Comparison of ENCODE assay signal across 17 cellular contexts in the genomic region with DNA sequence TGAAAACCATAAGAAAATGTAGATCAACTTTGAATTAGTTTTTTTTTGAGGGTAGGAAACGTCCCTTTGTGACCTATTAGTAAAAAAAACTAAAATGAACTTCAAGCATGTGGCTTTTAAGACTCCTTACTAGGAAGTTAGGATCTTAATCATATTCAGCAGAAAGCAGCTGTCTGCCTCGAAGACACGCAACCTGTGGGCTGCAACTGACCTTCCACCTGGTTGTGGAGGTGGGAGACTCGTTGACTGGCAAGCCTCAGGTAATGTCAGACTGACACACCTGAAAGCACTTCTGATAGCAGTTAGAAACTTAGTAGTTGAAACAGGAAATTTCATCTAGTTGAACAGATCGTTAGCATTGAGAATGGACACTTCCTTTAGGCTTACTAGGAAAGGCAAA. TPM values are rescaled to one million over a fixed set of nuclear protein-coding genes. Genes with fewer than 3 reads are reported as not detected.
DNase-seq lines count a peak whose midpoint lies in the region; ATAC-seq and TF ChIP-seq lines count a peak whose summit lies in the region.
"Had no signal": no experiment of that assay in that cellular context is flagged by ENCODE, and none has a peak within 500 bp of the region (broad histone marks: within the 10 kb centered on the region; RNA-seq: fewer than 3 reads in every experiment).

No MANE protein-coding gene starts in this region.

- H3K9me3 ChIP-seq in CD8-positive, alpha-beta T cell (ENCODE audit: low read length), result no peaks in the 10 kb centered on the region
- no peaks in the 10 kb centered on the region for H3K9me3 ChIP-seq in smooth muscle cell (replicated peaks; ENCODE audit: low read depth)
- H3K9me3 ChIP-seq: BE2C, transverse colon had no signal

- H3K4me2 ChIP-seq in smooth muscle cell, result no peak overlapping the region

- DNase-seq in CD8-positive, alpha-beta T cell, result no peak
- DNase-seq in HL-60 (ENCODE audit: low read depth in 1 of 2, low spot score in 1 of 2) (no peak), smooth muscle cell (lab: John Stamatoyannopoulos, UW; ENCODE audit: unreplicated experiment) (no peak), SK-N-DZ (ENCODE audit: low spot score) (no peak), NCI-H146 (lab: John Stamatoyannopoulos, UW) (no peak)
- DNase-seq in activated CD8-positive, alpha-beta T cell treated with anti-CD3 and anti-CD28 coated beads for 36 hours, result no peak
- DNase-seq in naive thymus-derived CD8-positive, alpha-beta T cell, result no peak
- DNase-seq: activated T-cell treated with anti-CD3 and anti-CD28 coated beads for 4 hours; BE2C; central memory CD4-positive, alpha-beta T cell; DMS53; effector memory CD4-positive, alpha-beta T cell; NCI-H1436 treated with DMSO at 0.1 percent for 48 hours; T-helper 9 cell; transverse colon had no signal

- H3K79me2 ChIP-seq in smooth muscle cell (ENCODE audit: low read depth), result no peaks in the 10 kb centered on the region

- POLR2A ChIA-PET in CD8-positive, alpha-beta T cell (lab: Charles Lee), result interaction anchor here (0.6 to 1.7 kb wide), 4 partner anchors 9 to 119 kb away, joined by 3 to 5 read pairs (median 4); partner anchors contain the start of gene CCNI
- POLR2A ChIA-PET in activated CD8-positive, alpha-beta T cell treated with anti-CD3 and anti-CD28 coated beads for 36 hours (lab: Charles Lee), result interaction anchor here (1.2 to 1.7 kb wide), 3 partner anchors 9 to 121 kb away, joined by 3 read pairs; no protein-coding TSS in a partner anchor
- POLR2A ChIA-PET in naive thymus-derived CD8-positive, alpha-beta T cell (lab: Charles Lee), result interaction anchor here (1.1 to 2.2 kb wide), 2 partner anchors 9 to 37 kb away, joined by 3 to 12 read pairs; partner anchors contain the start of gene CCNG2

- TF ChIP-seq CTCF in CD8-positive, alpha-beta T cell (IDR thresholded peaks at IDR 0.05), result no peak
- TF ChIP-seq CTCF in HL-60 (IDR thresholded peaks at IDR 0.05; ENCODE audit: insufficient read depth, low read length) (no peak), smooth muscle cell (IDR thresholded peaks at IDR 0.05; ENCODE audit: borderline replicate concordance, insufficient read depth, poor library complexity, severe bottlenecking) (no peak)
- TF ChIP-seq CTCF in activated CD8-positive, alpha-beta T cell treated with anti-CD3 and anti-CD28 coated beads for 36 hours (IDR thresholded peaks at IDR 0.05), result no peak

- CTCF ChIA-PET in CD8-positive, alpha-beta T cell (lab: Charles Lee), result interaction anchor here (1.0 to 3.4 kb wide), 4 partner anchors 9 to 102 kb away, joined by 4 to 38 read pairs (median 10); no protein-coding TSS in a partner anchor
- CTCF ChIA-PET in activated CD8-positive, alpha-beta T cell treated with anti-CD3 and anti-CD28 coated beads for 36 hours (lab: Charles Lee), result interaction anchor here (1.1 to 3.6 kb wide), 9 partner anchors 9 to 149 kb away, joined by 3 to 43 read pairs (median 7); no protein-coding TSS in a partner anchor

- no peak overlapping the region for H2AFZ ChIP-seq in smooth muscle cell (ENCODE audit: low read depth)

- H3K36me3 Mint-ChIP-seq in CD8-positive, alpha-beta T cell, result no peaks in the 10 kb centered on the region
- no peaks in the 10 kb centered on the region for H3K36me3 Mint-ChIP-seq in activated CD8-positive, alpha-beta T cell treated with anti-CD3 and anti-CD28 coated beads for 36 hours (ENCODE audit: low read depth)
- H3K36me3 Mint-ChIP-seq in naive thymus-derived CD8-positive, alpha-beta T cell, result no peaks in the 10 kb centered on the region

- no peaks in the 10 kb centered on the region for H3K9me3 Mint-ChIP-seq in CD8-positive, alpha-beta T cell
- H3K9me3 Mint-ChIP-seq in activated CD8-positive, alpha-beta T cell treated with anti-CD3 and anti-CD28 coated beads for 36 hours, result no peaks in the 10 kb centered on the region
- no peaks in the 10 kb centered on the region for H3K9me3 Mint-ChIP-seq in naive thymus-derived CD8-positive, alpha-beta T cell

- H3K4me3 ChIP-seq in CD8-positive, alpha-beta T cell (ENCODE audit: low read depth, low read length), result no peak overlapping the region
- H3K4me3 ChIP-seq in HL-60 (replicated peaks; ENCODE audit: insufficient read depth, low read length) (peak overlapping the region; percentile 46; the same call in 1 of the 2 replicates), smooth muscle cell (no peak overlapping the region)

- WGBS in smooth muscle cell (ENCODE audit: low lambda C conversion rate), result 75% methylated on average over 5 of the region's 5 CpGs

- no peak overlapping the region for H3K27ac ChIP-seq in CD8-positive, alpha-beta T cell (ENCODE audit: low read depth, low read length)
- peak overlapping the region; percentile 71 for H3K27ac ChIP-seq in HL-60 (replicated peaks)
- H3K27ac ChIP-seq in smooth muscle cell (ENCODE audit: low read depth), result no peak overlapping the region

- H3K27me3 Mint-ChIP-seq in CD8-positive, alpha-beta T cell (ENCODE audit: low read depth), result peaks cover 4% of the 10 kb centered on the region
- H3K27me3 Mint-ChIP-seq in activated CD8-positive, alpha-beta T cell treated with anti-CD3 and anti-CD28 coated beads for 36 hours, result peaks cover 4% of the 10 kb centered on the region
- peaks cover 0 to 2% (median 0%) of the 10 kb centered on the region in 5 donors for H3K27me3 Mint-ChIP-seq in naive thymus-derived CD8-positive, alpha-beta T cell

- no peak overlapping the region for H3K9ac ChIP-seq in smooth muscle cell (ENCODE audit: low read depth)

- ATAC-seq in CD8-positive, alpha-beta T cell, result no peak
- ATAC-seq in activated CD8-positive, alpha-beta T cell treated with anti-CD3 and anti-CD28 coated beads for 36 hours, result no peak
- ATAC-seq in naive thymus-derived CD8-positive, alpha-beta T cell, result no peak
- ATAC-seq in GM19035 (IDR thresholded peaks at IDR 0.05; ENCODE audit: unreplicated experiment), result no peak

- H3K4me1 Mint-ChIP-seq in CD8-positive, alpha-beta T cell (ENCODE audit: low read depth), result peaks cover 17% of the 10 kb centered on the region
- H3K4me1 Mint-ChIP-seq in activated CD8-positive, alpha-beta T cell treated with anti-CD3 and anti-CD28 coated beads for 36 hours (ENCODE audit: low read depth), result peaks cover 20% of the 10 kb centered on the region
- peaks cover 12 to 41% (median 16%) of the 10 kb centered on the region in 4 donors for H3K4me1 Mint-ChIP-seq in naive thymus-derived CD8-positive, alpha-beta T cell
- H3K4me1 Mint-ChIP-seq: neural crest cell had no signal

- H4K20me1 ChIP-seq in smooth muscle cell (ENCODE audit: low read depth), result no peaks in the 10 kb centered on the region

- H3F3A ChIP-seq in smooth muscle cell (ENCODE audit: low read depth), result no peaks in the 10 kb centered on the region

- no peaks in the 10 kb centered on the region for H3K36me3 ChIP-seq in CD8-positive, alpha-beta T cell (ENCODE audit: insufficient read depth, low read length)
- no peaks in the 10 kb centered on the region for H3K36me3 ChIP-seq in smooth muscle cell (ENCODE audit: low read depth)
- H3K36me3 ChIP-seq: BE2C, transverse colon had no signal

- no peaks in the 10 kb centered on the region for H3K27me3 ChIP-seq in CD8-positive, alpha-beta T cell (ENCODE audit: insufficient read depth, low read length)
- H3K27me3 ChIP-seq in HL-60 (ENCODE audit: insufficient read depth, poor library complexity, severe bottlenecking) (no peaks in the 10 kb centered on the region), smooth muscle cell (ENCODE audit: low read depth) (no peaks in the 10 kb centered on the region)
- H3K27me3 ChIP-seq: transverse colon had no signal

- intact Hi-C loops in CD8-positive, alpha-beta T cell (cut with DNase I, micrococcal nuclease), result loop anchor here (5.0 to 10.0 kb wide), 3 partner anchors 120 to 250 kb away; partner anchors contain the start of genes SEPTIN11 (in 2 of the 2) and CCNI (in 1 of the 2)
- intact Hi-C loops in activated CD8-positive, alpha-beta T cell treated with anti-CD3 and anti-CD28 coated beads for 36 hours (cut with micrococcal nuclease), result no loop called here

- peak overlapping the region; percentile 91 for H3K4me3 Mint-ChIP-seq in CD8-positive, alpha-beta T cell
- H3K4me3 Mint-ChIP-seq in activated CD8-positive, alpha-beta T cell treated with anti-CD3 and anti-CD28 coated beads for 36 hours, result peak overlapping the region; percentile 72
- peak overlapping the region; percentile 84 to 95 (median 91) for H3K4me3 Mint-ChIP-seq in naive thymus-derived CD8-positive, alpha-beta T cell
- H3K4me3 Mint-ChIP-seq: neural crest cell had no signal

- H3K27ac Mint-ChIP-seq in CD8-positive, alpha-beta T cell, result no peak overlapping the region
- peak overlapping the region; percentile 82 for H3K27ac Mint-ChIP-seq in activated CD8-positive, alpha-beta T cell treated with anti-CD3 and anti-CD28 coated beads for 36 hours
- H3K27ac Mint-ChIP-seq in naive thymus-derived CD8-positive, alpha-beta T cell, result peak overlapping the region in 9 of 10 donors; percentile 82 to 96 (median 91)

- H3K4me1 ChIP-seq in CD8-positive, alpha-beta T cell (ENCODE audit: insufficient read depth, low read length), result peaks cover 13% of the 10 kb centered on the region
- peaks cover 8% of the 10 kb centered on the region for H3K4me1 ChIP-seq in smooth muscle cell (ENCODE audit: low read depth)
- H3K4me1 ChIP-seq: BE2C, transverse colon had no signal

RNA-seq across cellular contexts. Expression of gene CCNG2, which starts 37.4 kb away (rescaled TPM):
- total RNA-seq in CD8-positive, alpha-beta T cell, result 10 to 100 TPM; 30.9 to 32.0 TPM
- total RNA-seq in activated CD8-positive, alpha-beta T cell treated with anti-CD3 and anti-CD28 coated beads for 36 hours, result 10 to 100 TPM; 54.3 to 55.5 TPM
- total RNA-seq in naive thymus-derived CD8-positive, alpha-beta T cell, result 10 to 100 TPM; 36.3 to 38.1 TPM
- 10 to 100 TPM; 10.2 to 15.3 (median 13.7) TPM for polyA plus RNA-seq in naive thymus-derived CD8-positive, alpha-beta T cell
- 59.2 and 77.4 TPM in 2 replicates for total RNA-seq in smooth muscle cell
- polyA plus RNA-seq in smooth muscle cell, result 50.3 and 59.8 TPM in 2 replicates
- polyA plus RNA-seq in SK-N-DZ (2014; cell fraction: cytosol; rRNA removed), result 14.5 and 15.0 TPM in 2 replicates
- polyA plus RNA-seq in SK-N-DZ (2014; cell fraction: nucleus; rRNA removed), result 47.1 and 73.1 TPM in 2 replicates
